In the genomic region with DNA sequence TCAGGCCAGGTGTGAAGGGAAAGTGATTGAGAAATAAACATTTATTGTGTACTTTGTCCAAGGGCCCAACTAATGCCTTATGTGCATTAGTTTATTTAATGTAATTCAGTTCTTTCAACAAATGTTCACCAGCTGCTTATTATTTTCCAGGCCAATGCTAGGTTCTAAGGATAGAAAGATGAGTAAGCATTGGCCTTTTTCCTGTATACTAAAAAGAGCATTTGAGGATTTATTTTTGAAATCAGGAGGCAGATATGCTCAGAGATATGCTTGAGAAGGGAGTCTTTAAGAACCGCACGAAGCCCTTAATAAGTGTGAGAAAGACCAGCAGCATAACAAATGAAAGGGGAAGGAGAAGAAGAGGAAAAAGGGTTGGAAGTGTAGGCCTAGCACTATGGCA, we compare ENCODE assay signal across 13 cellular contexts. TPM values are rescaled to one million over a fixed set of nuclear protein-coding genes. Genes with fewer than 3 reads are reported as not detected.
DNase-seq lines count a peak whose midpoint lies in the region; ATAC-seq and TF ChIP-seq lines count a peak whose summit lies in the region.
"Had no signal": no experiment of that assay in that cellular context is flagged by ENCODE, and none has a peak within 500 bp of the region (broad histone marks: within the 10 kb centered on the region; RNA-seq: fewer than 3 reads in every experiment).

No MANE protein-coding gene starts in this region.

- no peak overlapping the region for H2BK15ac ChIP-seq in IMR-90 (ENCODE audit: low read depth, low read length)
- no peak overlapping the region for H2BK15ac ChIP-seq in mesenchymal stem cell (ENCODE audit: low read depth, poor library complexity, severe bottlenecking)

- H3K4me2 ChIP-seq in IMR-90 (ENCODE audit: low read depth, low read length) = no peak overlapping the region
- H3K4me2 ChIP-seq in mesenchymal stem cell (ENCODE audit: low read length, poor library complexity, severe bottlenecking) = no peak overlapping the region
- H3K4me2 ChIP-seq: GM23338 had no signal

- H4K8ac ChIP-seq in IMR-90 (ENCODE audit: low read depth in 2 of 2, low read length in 2 of 2) (no peak overlapping the region), mesenchymal stem cell (ENCODE audit: low read length) (no peak overlapping the region)

- no peaks in the 10 kb centered on the region for H3K9me3 Mint-ChIP-seq in activated CD4-positive, alpha-beta T cell treated with anti-CD3 and anti-CD28 coated beads, Interleukin-2, amount 10 ng/mL, durations not matched to agents 24 days and 14 days
- H3K9me3 Mint-ChIP-seq: HFFc6 had no signal

- BruUV-seq in IMR-90 (replicated peaks; lab: Mats Ljungman, UMichigan) = no TSS peak

- no peak for TF ChIP-seq CTCF in IMR-90 (conservative IDR thresholded peaks at IDR 0.05; ENCODE audit: low read depth, low read length)
- no peak for TF ChIP-seq CTCF in esophagus muscularis mucosa (IDR thresholded peaks at IDR 0.05)

- TF ChIP-seq POLR2A in IMR-90 (IDR thresholded peaks at IDR 0.05; ENCODE audit: low read depth, low read length) (no peak), esophagus muscularis mucosa (IDR thresholded peaks at IDR 0.05; ENCODE audit: low read depth) (no peak)

- H2AK9ac ChIP-seq in IMR-90 (replicated peaks; ENCODE audit: low read depth, low read length, poor library complexity) = no peak overlapping the region

- H3K36me3 ChIP-seq in IMR-90 (ENCODE audit: control insufficient read depth, insufficient read depth, low read length) (no peaks in the 10 kb centered on the region), mesenchymal stem cell (ENCODE audit: control insufficient read depth in 1 of 2, insufficient read depth in 2 of 2, low read depth in 1 of 2, low read length in 2 of 2) (no peaks in the 10 kb centered on the region), esophagus muscularis mucosa (no peaks in the 10 kb centered on the region)
- H3K36me3 ChIP-seq: BLaER1 treated with 17β-estradiol and CSF1 and Interleukin-3, amounts not matched to agents 10 nM and 100 nM; SJCRH30 had no signal

- H3K79me1 ChIP-seq in IMR-90 (ENCODE audit: low read depth in 1 of 2, low read length in 2 of 2) (no peaks in the 10 kb centered on the region), mesenchymal stem cell (replicated peaks; ENCODE audit: low read length, poor library complexity, severe bottlenecking) (no peaks in the 10 kb centered on the region)

- no peak overlapping the region for H3K4me3 ChIP-seq in IMR-90 (ENCODE audit: insufficient read depth, low read depth, low read length)
- H3K4me3 ChIP-seq in mesenchymal stem cell (ENCODE audit: insufficient read depth in 1 of 2, low read depth in 1 of 2, low read length in 2 of 2) = no peak overlapping the region
- H3K4me3 ChIP-seq in esophagus muscularis mucosa = no peak overlapping the region
- H3K4me3 ChIP-seq: BLaER1 treated with 17β-estradiol and CSF1 and Interleukin-3, amounts not matched to agents 10 nM and 100 nM; GM23338; SJCRH30 had no signal

- H3K18ac ChIP-seq in IMR-90 (ENCODE audit: low read depth, low read length) = no peak overlapping the region
- H3K18ac ChIP-seq in mesenchymal stem cell (ENCODE audit: low read depth in 1 of 2, low read length in 2 of 2) = no peak overlapping the region

- no peak overlapping the region for H3K14ac ChIP-seq in IMR-90 (replicated peaks; ENCODE audit: low read depth, low read length)
- H3K14ac ChIP-seq in mesenchymal stem cell (ENCODE audit: low read length in 2 of 2) = no peak overlapping the region

- H3K9me1 ChIP-seq in IMR-90 (ENCODE audit: insufficient read depth, low read length) = no peaks in the 10 kb centered on the region

- H2BK5ac ChIP-seq in IMR-90 (ENCODE audit: low read depth, low read length, poor library complexity, severe bottlenecking) (no peak overlapping the region), mesenchymal stem cell (ENCODE audit: low read depth, low read length, poor library complexity, severe bottlenecking) (no peak overlapping the region)

- no peak overlapping the region for H3K27ac Mint-ChIP-seq in activated CD4-positive, alpha-beta T cell treated with anti-CD3 and anti-CD28 coated beads, Interleukin-2, amount 10 ng/mL, durations not matched to agents 24 days and 14 days
- H3K27ac Mint-ChIP-seq: GM23338, HFFc6 had no signal

- TF ChIP-seq EP300 in esophagus muscularis mucosa (IDR thresholded peaks at IDR 0.05) = no peak

- H2BK12ac ChIP-seq in mesenchymal stem cell (ENCODE audit: low read length in 2 of 2) = no peak overlapping the region

- no peak overlapping the region for H3K4me3 Mint-ChIP-seq in activated CD4-positive, alpha-beta T cell treated with anti-CD3 and anti-CD28 coated beads, Interleukin-2, amount 10 ng/mL, durations not matched to agents 24 days and 14 days
- H3K4me3 Mint-ChIP-seq: GM23338, HFFc6 had no signal

- CTCF ChIA-PET in IMR-90 (lab: Yijun Ruan, JAX) = interaction anchor here (0.7 to 1.4 kb wide), 4 partner anchors 11 to 29 kb away, joined by 3 read pairs; no protein-coding TSS in a partner anchor

- POLR2A ChIA-PET in IMR-90 (lab: Charles Lee; ENCODE audit: unreplicated experiment) = no interaction called here

- no peak for TF ChIP-seq RAD21 in IMR-90 (IDR thresholded peaks at IDR 0.05; ENCODE audit: low read length)

- H4K91ac ChIP-seq in IMR-90 (ENCODE audit: insufficient read depth, low read depth, low read length) (no peak overlapping the region), mesenchymal stem cell (ENCODE audit: low read length) (no peak overlapping the region)

- H2BK20ac ChIP-seq in IMR-90 (ENCODE audit: low read depth, low read length) = no peak overlapping the region

- H4K20me1 ChIP-seq in IMR-90 (ENCODE audit: insufficient read depth, low read length) = no peaks in the 10 kb centered on the region
- H4K20me1 ChIP-seq: BLaER1 treated with 17β-estradiol and CSF1 and Interleukin-3, amounts not matched to agents 10 nM and 100 nM had no signal

- no peak for ATAC-seq in IMR-90 (ENCODE audit: low read depth)
- no peak for ATAC-seq in GM19467 (IDR thresholded peaks at IDR 0.05; ENCODE audit: unreplicated experiment)
- ATAC-seq: GM23338 had no signal

- H2BK120ac ChIP-seq in IMR-90 (ENCODE audit: low read depth, low read length) = no peak overlapping the region
- H2BK120ac ChIP-seq in mesenchymal stem cell (ENCODE audit: low read depth, low read length) = no peak overlapping the region

- H3K4ac ChIP-seq in IMR-90 (ENCODE audit: low read depth, low read length) (no peak overlapping the region), mesenchymal stem cell (ENCODE audit: low read depth in 1 of 2, low read length in 2 of 2) (no peak overlapping the region)

- H3K4me1 Mint-ChIP-seq in activated CD4-positive, alpha-beta T cell treated with anti-CD3 and anti-CD28 coated beads, Interleukin-2, amount 10 ng/mL, durations not matched to agents 24 days and 14 days = peaks cover 12% of the 10 kb centered on the region

- no peaks in the 10 kb centered on the region for H3K36me3 Mint-ChIP-seq in activated CD4-positive, alpha-beta T cell treated with anti-CD3 and anti-CD28 coated beads, Interleukin-2, amount 10 ng/mL, durations not matched to agents 24 days and 14 days (ENCODE audit: low read depth)

- dilution Hi-C loops in IMR-90 (cut with HindIII; ENCODE audit: low sequenced_read_pairs, unreplicated experiment) = no loop called here

- peaks cover 2% of the 10 kb centered on the region for H3K4me1 ChIP-seq in IMR-90 (ENCODE audit: control insufficient read depth, insufficient read depth, low read length)
- H3K4me1 ChIP-seq in mesenchymal stem cell (ENCODE audit: control insufficient read depth, insufficient read depth, low read depth, low read length) = peaks cover 3% of the 10 kb centered on the region
- peaks cover 0 to 38% (median 33%) of the 10 kb centered on the region in 4 donors for H3K4me1 ChIP-seq in esophagus muscularis mucosa
- H3K4me1 ChIP-seq: SJCRH30 had no signal

- H3K56ac ChIP-seq in IMR-90 (ENCODE audit: extremely low read depth, insufficient read depth, low read length) = no peak overlapping the region; the same call in 1 of the 2 replicates

- in situ Hi-C loops in IMR-90 (cut with MboI; ENCODE audit: low sequenced_read_pairs) = no loop called here

- H4K5ac ChIP-seq in IMR-90 (ENCODE audit: low read depth, low read length) = no peak overlapping the region

- no peak overlapping the region for H2AFZ ChIP-seq in IMR-90 (replicated peaks; ENCODE audit: low read length, poor library complexity)
- no peak overlapping the region for H2AFZ ChIP-seq in mesenchymal stem cell (ENCODE audit: low read depth, low read length)
- H2AFZ ChIP-seq: GM23338 had no signal

- H3K9ac ChIP-seq in IMR-90 (ENCODE audit: low read depth, low read length) (no peak overlapping the region), mesenchymal stem cell (ENCODE audit: low read length) (peak overlapping the region; percentile 48)
- H3K9ac ChIP-seq: BLaER1 treated with 17β-estradiol and CSF1 and Interleukin-3, amounts not matched to agents 10 nM and 100 nM had no signal

- H3K23ac ChIP-seq in IMR-90 (ENCODE audit: low read depth, low read length) = no peak overlapping the region
- H3K23ac ChIP-seq in mesenchymal stem cell (ENCODE audit: low read length in 2 of 2) = no peak overlapping the region

- peaks cover 10% of the 10 kb centered on the region for H3K27me3 ChIP-seq in IMR-90 (ENCODE audit: control insufficient read depth, insufficient read depth, low read length)
- H3K27me3 ChIP-seq in mesenchymal stem cell (ENCODE audit: control insufficient read depth in 1 of 2, insufficient read depth in 1 of 2, low read length in 2 of 2) = peaks cover 0 to 5% of the 10 kb centered on the region in 2 experiments
- H3K27me3 ChIP-seq in esophagus muscularis mucosa = no peaks in the 10 kb centered on the region
- H3K27me3 ChIP-seq: SJCRH30 had no signal

- DNase-seq in IMR-90 = peak; percentile 4
- DNase-seq in mesenchymal stem cell = no peak
- peak; percentile 48 for DNase-seq in superior temporal gyrus (ENCODE audit: extremely low spot score)
- DNase-seq in activated CD4-positive, alpha-beta T cell treated with anti-CD3 and anti-CD28 coated beads, Interleukin-2, amount 10 ng/mL, durations not matched to agents 24 days and 14 days = no peak
- no peak for DNase-seq in esophagus muscularis mucosa (ENCODE audit: extremely low spot score)
- DNase-seq: NK-92 treated with Interleukin-12 subunit alpha and Interleukin-12 subunit beta, amount 100 ng/mL, for 24 hours had no signal

- no peaks in the 10 kb centered on the region for H3K9me3 ChIP-seq in IMR-90 (ENCODE audit: control insufficient read depth, insufficient read depth, low read length)
- H3K9me3 ChIP-seq in mesenchymal stem cell (ENCODE audit: control insufficient read depth, low read length) = no peaks in the 10 kb centered on the region
- H3K9me3 ChIP-seq in esophagus muscularis mucosa = no peaks in the 10 kb centered on the region
- H3K9me3 ChIP-seq: BLaER1 treated with 17β-estradiol and CSF1 and Interleukin-3, amounts not matched to agents 10 nM and 100 nM; SJCRH30 had no signal

- peaks cover 32% of the 10 kb centered on the region for H3K27me3 Mint-ChIP-seq in activated CD4-positive, alpha-beta T cell treated with anti-CD3 and anti-CD28 coated beads, Interleukin-2, amount 10 ng/mL, durations not matched to agents 24 days and 14 days

- intact Hi-C loops in IMR-90 (cut with micrococcal nuclease) = loop anchor here (5.0 to 10.0 kb wide), 2 partner anchors 103 to 464 kb away; partner anchors contain the start of gene ODF2L
- intact Hi-C loops in activated CD4-positive, alpha-beta T cell treated with anti-CD3 and anti-CD28 coated beads, Interleukin-2, amount 10 ng/mL, durations not matched to agents 24 days and 14 days (cut with micrococcal nuclease) = loop anchor here (5.0 to 10.0 kb wide), 3 partner anchors 103 to 242 kb away; partner anchors contain the start of genes ODF2L and SH3GLB1
- intact Hi-C loops in esophagus muscularis mucosa (cut with DNase I) = no loop called here

- H2AK5ac ChIP-seq in IMR-90 (ENCODE audit: low read depth, low read length) (no peak overlapping the region), mesenchymal stem cell (ENCODE audit: low read length, severe bottlenecking) (no peak overlapping the region)

- H3K27ac ChIP-seq in IMR-90 (ENCODE audit: insufficient read depth, low read length) (no peak overlapping the region), angular gyrus (ENCODE audit: low read depth, low read length) (peak overlapping the region; percentile 40), mesenchymal stem cell (ENCODE audit: low read length, poor library complexity, severe bottlenecking) (no peak overlapping the region), esophagus muscularis mucosa (replicated peaks in 1 of 4) (peak overlapping the region in 2 of 4 donors; percentile 23 to 24)
- H3K27ac ChIP-seq: BLaER1 treated with 17β-estradiol and CSF1 and Interleukin-3, amounts not matched to agents 10 nM and 100 nM; RWPE1; SJCRH30 had no signal

- no CpG with 5 or more reads among the region's 2 CpGs for WGBS in IMR-90 (ENCODE audit: extremely low coverage in 2 of 2, insufficient read length in 1 of 2), 2 experiments
- WGBS in mesenchymal stem cell = 94% methylated on average over 2 of the region's 2 CpGs
- 48% methylated on average over 2 of the region's 2 CpGs for WGBS in esophagus muscularis mucosa

RNA-seq across cellular contexts. Expression of gene CLCA1, which starts 32.0 kb away (rescaled TPM):
- total RNA-seq in IMR-90 (2012; rRNA removed) = not detected in 2 replicates
- polyA plus RNA-seq in IMR-90 (2012; rRNA removed) = not detected in 2 replicates
- not detected in 2 replicates for polyA plus RNA-seq in IMR-90 (2012; cell fraction: cytosol; rRNA removed)
- not detected in 2 replicates for polyA plus RNA-seq in IMR-90 (2012; cell fraction: nucleus; rRNA removed; ENCODE audit: low replicate concordance)
- polyA plus RNA-seq in mesenchymal stem cell (2013, experiment 1 of 2) = not detected
- 0.01 TPM for polyA plus RNA-seq in mesenchymal stem cell (2013, experiment 2 of 2)
- not detected in 2 replicates for total RNA-seq in activated CD4-positive, alpha-beta T cell treated with anti-CD3 and anti-CD28 coated beads, Interleukin-2, amount 10 ng/mL, durations not matched to agents 24 days and 14 days
- under 1 TPM in 1 of 4 donors, not detected in 3; 0.11 TPM for total RNA-seq in esophagus muscularis mucosa
- total RNA-seq: GM23338, HFFc6, SJCRH30 had no signal
- polyA plus RNA-seq: GM23338 had no signal

RNA-seq across cellular contexts. Expression of gene CLCA4, which starts 46.1 kb away (rescaled TPM):
- total RNA-seq in IMR-90 (2012; rRNA removed) (not detected in 2 replicates), esophagus muscularis mucosa (1 to 10 TPM in 2 of 4 donors, not detected in 2; 1.4 to 1.7 TPM)
- not detected in 2 replicates for polyA plus RNA-seq in IMR-90 (2012; rRNA removed)
- not detected in 2 replicates for polyA plus RNA-seq in IMR-90 (2012; cell fraction: cytosol; rRNA removed)
- not detected in 2 replicates for polyA plus RNA-seq in IMR-90 (2012; cell fraction: nucleus; rRNA removed; ENCODE audit: low replicate concordance)
- polyA plus RNA-seq in mesenchymal stem cell (2013, experiment 1 of 2) = not detected
- polyA plus RNA-seq in mesenchymal stem cell (2013, experiment 2 of 2) = not detected
- not detected in 2 replicates for total RNA-seq in activated CD4-positive, alpha-beta T cell treated with anti-CD3 and anti-CD28 coated beads, Interleukin-2, amount 10 ng/mL, durations not matched to agents 24 days and 14 days
- total RNA-seq: GM23338, SJCRH30 had no signal
- polyA plus RNA-seq: GM23338 had no signal

Comparison
In these comparisons a context has a peak if more than half of its experiments do, and no peak if none do; other contexts are left out.
1. DNase-seq: peak in IMR-90 (single experiment) and superior temporal gyrus (single experiment); none in mesenchymal stem cell (single experiment), activated CD4-positive, alpha-beta T cell treated with anti-CD3 and anti-CD28 coated beads, Interleukin-2, amount 10 ng/mL, durations not matched to agents 24 days and 14 days (single experiment) and esophagus muscularis mucosa (single experiment).